In the genomic region with DNA sequence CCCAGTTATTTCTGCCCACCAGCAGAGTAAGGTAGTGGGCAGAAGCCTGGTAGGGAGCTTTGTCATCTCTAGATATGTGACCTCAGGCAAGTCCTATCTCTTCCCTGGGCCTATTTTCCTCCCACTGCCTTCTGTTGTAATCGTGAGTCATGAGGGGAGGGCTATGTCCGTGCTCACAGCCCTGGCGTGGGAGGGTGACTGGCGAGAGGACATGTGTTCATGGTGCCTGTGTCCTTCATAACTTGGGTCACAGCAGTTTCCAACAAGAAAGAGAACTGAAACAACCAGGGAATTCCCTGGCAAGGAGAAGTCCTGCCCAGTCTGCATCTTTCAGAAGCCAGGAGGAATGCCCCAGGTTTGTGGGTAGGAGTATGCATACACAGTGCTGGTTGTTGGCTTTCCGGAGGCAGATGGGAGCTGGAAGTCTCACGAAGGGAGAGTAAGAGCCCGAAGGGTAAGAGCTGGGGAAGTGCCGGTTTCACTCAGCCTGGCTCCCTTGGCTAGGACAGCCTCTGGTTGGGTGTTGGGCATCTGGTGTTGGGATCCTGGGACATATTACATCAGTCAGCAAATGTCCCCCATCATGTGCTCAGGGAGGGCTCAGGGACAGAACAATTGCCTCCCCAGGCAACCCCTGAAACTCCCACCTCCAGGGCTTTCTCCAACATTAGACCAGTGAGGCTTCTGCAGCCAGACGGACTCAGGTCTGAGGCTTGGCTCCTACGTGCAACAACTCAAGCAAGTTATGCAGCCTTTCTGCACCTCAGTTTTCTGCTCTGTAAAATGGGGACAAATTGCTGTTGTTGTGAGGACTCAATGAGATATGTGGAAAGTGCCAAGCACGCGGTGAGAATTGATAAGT, we compare ENCODE assay signal across 1 cellular context.
TF ChIP-seq lines count a peak whose summit lies in the region.

No MANE protein-coding gene starts in this region.

TF ChIP-seq in K562, 482 proteins besides CTCF, POLR2A, EP300 and RAD21 (continued from another document and continues in another):
- TF ChIP-seq ADNP (tag; IDR thresholded peaks at IDR 0.05) (peak; percentile 99), ATF1 (CRISPR knock-in tag; IDR thresholded peaks at IDR 0.05) (no peak), ATF1 (tag; IDR thresholded peaks at IDR 0.05) (peak; percentile 62; the same call in 1 of the 2 replicates), ZNF76 (CRISPR knock-in tag; IDR thresholded peaks at IDR 0.05; ENCODE audit: borderline replicate concordance) (no peak), ZNF217 (CRISPR knock-in tag; IDR thresholded peaks at IDR 0.05) (no peak), SUPT5H (IDR thresholded peaks at IDR 0.05) (peak; percentile 53), MYC (IDR thresholded peaks at IDR 0.05; ENCODE audit: low read depth, low read length) (peak; percentile 92), MYC (CRISPR knock-in tag; IDR thresholded peaks at IDR 0.05; ENCODE audit: borderline replicate concordance, low read depth) (no peak), SMARCA5 (IDR thresholded peaks at IDR 0.05) (peak; percentile 95), CEBPB (tag; IDR thresholded peaks at IDR 0.05) (peak; percentile 77), ZFP36 (IDR thresholded peaks at IDR 0.05; ENCODE audit: low read depth, low read length, partially characterized antibody) (no peak), FOXA3 (CRISPR knock-in tag; conservative IDR thresholded peaks at IDR 0.05 in 1 of 2, IDR thresholded peaks at IDR 0.05 in 1 of 2) (0 out of 4 replicates have a peak, but pooled peaks of 1 of the 2 experiments have one; percentile 72), ZNF584 (CRISPR knock-in tag; IDR thresholded peaks at IDR 0.05; ENCODE audit: low read depth) (0 out of 2 replicates have a peak, but pooled peaks have one; percentile 23), NCOA1 (IDR thresholded peaks at IDR 0.05; ENCODE audit: low read depth) (peak; percentile 18; the same call in 1 of the 2 replicates), TARDBP (IDR thresholded peaks at IDR 0.05) (no peak), MECOM (CRISPR knock-in tag; IDR thresholded peaks at IDR 0.05) (0 out of 2 replicates have a peak, but pooled peaks have one; percentile 22), RFX5 (IDR thresholded peaks at IDR 0.05; ENCODE audit: low read depth, low read length) (no peak), ETV5 (CRISPR knock-in tag; IDR thresholded peaks at IDR 0.05; ENCODE audit: low read depth) (peak; percentile 55), YBX1 (IDR thresholded peaks at IDR 0.05) (no peak), CBFA2T3 (IDR thresholded peaks at IDR 0.05) (peak; percentile 78), IRF2 (CRISPR knock-in tag; IDR thresholded peaks at IDR 0.05) (no peak), JUND (IDR thresholded peaks at IDR 0.05; ENCODE audit: borderline replicate concordance, low read depth, low read length) (peak; percentile 98), JUND (tag; IDR thresholded peaks at IDR 0.05; ENCODE audit: borderline replicate concordance, low read depth, low read length) (peak; percentile 94; the same call in 2 of the 3 replicates), DACH1 (IDR thresholded peaks at IDR 0.05; ENCODE audit: partially characterized antibody) (no peak), NONO (IDR thresholded peaks at IDR 0.05; ENCODE audit: low read depth in 2 of 2, low read length in 1 of 2) (no peak), SMARCA4 (IDR thresholded peaks at IDR 0.05) (peak; percentile 90), ZSCAN32 (CRISPR knock-in tag; IDR thresholded peaks at IDR 0.05) (no peak), C11orf30 (IDR thresholded peaks at IDR 0.05; ENCODE audit: low read depth) (peak; percentile 31; the same call in 1 of the 2 replicates), DMBX1 (CRISPR knock-in tag; IDR thresholded peaks at IDR 0.05; ENCODE audit: borderline replicate concordance) (peak; percentile 61; the same call in 1 of the 2 replicates), RBM22 (IDR thresholded peaks at IDR 0.05; ENCODE audit: low read depth, low read length, poor library complexity, severe bottlenecking) (no peak), NR2C1 (IDR thresholded peaks at IDR 0.05) (no peak), NR2C1 (tag; IDR thresholded peaks at IDR 0.05) (0 out of 2 replicates have a peak, but pooled peaks have one; percentile 44), TOE1 (IDR thresholded peaks at IDR 0.05; ENCODE audit: borderline replicate concordance) (0 out of 2 replicates have a peak, but pooled peaks have one; percentile 18), TOE1 (CRISPR knock-in tag; IDR thresholded peaks at IDR 0.05; ENCODE audit: borderline replicate concordance, low read depth) (no peak), STAT5A (IDR thresholded peaks at IDR 0.05; ENCODE audit: borderline replicate concordance, low read length) (peak; percentile 35; the same call in 1 of the 2 replicates), TCF3 (CRISPR knock-in tag; IDR thresholded peaks at IDR 0.05) (peak; percentile 75), JUN (IDR thresholded peaks at IDR 0.05; ENCODE audit: borderline replicate concordance, low read depth, low read length) (peak; percentile 94), JUN (CRISPR knock-in tag; IDR thresholded peaks at IDR 0.05; ENCODE audit: borderline replicate concordance) (peak; percentile 84; the same call in 1 of the 2 replicates), PHF20 (IDR thresholded peaks at IDR 0.05; ENCODE audit: partially characterized antibody) (peak; percentile 76), ZNF263 (CRISPR knock-in tag; IDR thresholded peaks at IDR 0.05; ENCODE audit: borderline replicate concordance) (0 out of 2 replicates have a peak, but pooled peaks have one; percentile 37), NBN (IDR thresholded peaks at IDR 0.05; ENCODE audit: low read depth) (no peak), KDM5B (IDR thresholded peaks at IDR 0.05; ENCODE audit: insufficient replicate concordance, low read depth, low read length) (peak; percentile 29), NR1H2 (CRISPR knock-in tag; IDR thresholded peaks at IDR 0.05) (0 out of 2 replicates have a peak, but pooled peaks have one; percentile 23), ZFP1 (CRISPR knock-in tag; IDR thresholded peaks at IDR 0.05) (no peak), HDAC2 (IDR thresholded peaks at IDR 0.05) (peak; percentile 87), ZBTB17 (CRISPR knock-in tag; IDR thresholded peaks at IDR 0.05) (peak; percentile 28; the same call in 1 of the 2 replicates), ZNF764 (CRISPR knock-in tag; IDR thresholded peaks at IDR 0.05; ENCODE audit: low read depth) (no peak), PHF21A (IDR thresholded peaks at IDR 0.05; ENCODE audit: borderline replicate concordance, low read depth) (no peak), HDAC1 (IDR thresholded peaks at IDR 0.05) (peak in 1 of 2 experiments; percentile 18; a peak in 3 of 4 replicates)
- TF ChIP-seq, protein P1, sequence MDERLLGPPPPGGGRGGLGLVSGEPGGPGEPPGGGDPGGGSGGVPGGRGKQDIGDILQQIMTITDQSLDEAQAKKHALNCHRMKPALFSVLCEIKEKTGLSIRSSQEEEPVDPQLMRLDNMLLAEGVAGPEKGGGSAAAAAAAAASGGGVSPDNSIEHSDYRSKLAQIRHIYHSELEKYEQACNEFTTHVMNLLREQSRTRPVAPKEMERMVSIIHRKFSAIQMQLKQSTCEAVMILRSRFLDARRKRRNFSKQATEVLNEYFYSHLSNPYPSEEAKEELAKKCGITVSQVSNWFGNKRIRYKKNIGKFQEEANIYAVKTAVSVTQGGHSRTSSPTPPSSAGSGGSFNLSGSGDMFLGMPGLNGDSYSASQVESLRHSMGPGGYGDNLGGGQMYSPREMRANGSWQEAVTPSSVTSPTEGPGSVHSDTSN (CRISPR knock-in tag; IDR thresholded peaks at IDR 0.05; ENCODE audit: low read depth) = no peak
- TF ChIP-seq, protein P1 (tag; conservative IDR thresholded peaks at IDR 0.05; ENCODE audit: low read depth) = no peak
- TF ChIP-seq, protein P2, sequence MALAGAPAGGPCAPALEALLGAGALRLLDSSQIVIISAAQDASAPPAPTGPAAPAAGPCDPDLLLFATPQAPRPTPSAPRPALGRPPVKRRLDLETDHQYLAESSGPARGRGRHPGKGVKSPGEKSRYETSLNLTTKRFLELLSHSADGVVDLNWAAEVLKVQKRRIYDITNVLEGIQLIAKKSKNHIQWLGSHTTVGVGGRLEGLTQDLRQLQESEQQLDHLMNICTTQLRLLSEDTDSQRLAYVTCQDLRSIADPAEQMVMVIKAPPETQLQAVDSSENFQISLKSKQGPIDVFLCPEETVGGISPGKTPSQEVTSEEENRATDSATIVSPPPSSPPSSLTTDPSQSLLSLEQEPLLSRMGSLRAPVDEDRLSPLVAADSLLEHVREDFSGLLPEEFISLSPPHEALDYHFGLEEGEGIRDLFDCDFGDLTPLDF (CRISPR knock-in tag; IDR thresholded peaks at IDR 0.05) = 0 out of 2 replicates have a peak, but pooled peaks have one; percentile 4
- TF ChIP-seq, protein P3, sequence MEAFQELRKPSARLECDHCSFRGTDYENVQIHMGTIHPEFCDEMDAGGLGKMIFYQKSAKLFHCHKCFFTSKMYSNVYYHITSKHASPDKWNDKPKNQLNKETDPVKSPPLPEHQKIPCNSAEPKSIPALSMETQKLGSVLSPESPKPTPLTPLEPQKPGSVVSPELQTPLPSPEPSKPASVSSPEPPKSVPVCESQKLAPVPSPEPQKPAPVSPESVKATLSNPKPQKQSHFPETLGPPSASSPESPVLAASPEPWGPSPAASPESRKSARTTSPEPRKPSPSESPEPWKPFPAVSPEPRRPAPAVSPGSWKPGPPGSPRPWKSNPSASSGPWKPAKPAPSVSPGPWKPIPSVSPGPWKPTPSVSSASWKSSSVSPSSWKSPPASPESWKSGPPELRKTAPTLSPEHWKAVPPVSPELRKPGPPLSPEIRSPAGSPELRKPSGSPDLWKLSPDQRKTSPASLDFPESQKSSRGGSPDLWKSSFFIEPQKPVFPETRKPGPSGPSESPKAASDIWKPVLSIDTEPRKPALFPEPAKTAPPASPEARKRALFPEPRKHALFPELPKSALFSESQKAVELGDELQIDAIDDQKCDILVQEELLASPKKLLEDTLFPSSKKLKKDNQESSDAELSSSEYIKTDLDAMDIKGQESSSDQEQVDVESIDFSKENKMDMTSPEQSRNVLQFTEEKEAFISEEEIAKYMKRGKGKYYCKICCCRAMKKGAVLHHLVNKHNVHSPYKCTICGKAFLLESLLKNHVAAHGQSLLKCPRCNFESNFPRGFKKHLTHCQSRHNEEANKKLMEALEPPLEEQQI (IDR thresholded peaks at IDR 0.05) = no peak; the same call in 1 of the 2 replicates
- TF ChIP-seq, protein P4, sequence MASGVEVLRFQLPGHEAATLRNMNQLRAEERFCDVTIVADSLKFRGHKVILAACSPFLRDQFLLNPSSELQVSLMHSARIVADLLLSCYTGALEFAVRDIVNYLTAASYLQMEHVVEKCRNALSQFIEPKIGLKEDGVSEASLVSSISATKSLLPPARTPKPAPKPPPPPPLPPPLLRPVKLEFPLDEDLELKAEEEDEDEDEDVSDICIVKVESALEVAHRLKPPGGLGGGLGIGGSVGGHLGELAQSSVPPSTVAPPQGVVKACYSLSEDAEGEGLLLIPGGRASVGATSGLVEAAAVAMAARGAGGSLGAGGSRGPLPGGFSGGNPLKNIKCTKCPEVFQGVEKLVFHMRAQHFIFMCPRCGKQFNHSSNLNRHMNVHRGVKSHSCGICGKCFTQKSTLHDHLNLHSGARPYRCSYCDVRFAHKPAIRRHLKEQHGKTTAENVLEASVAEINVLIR (CRISPR knock-in tag; IDR thresholded peaks at IDR 0.05) = no peak
- TF ChIP-seq, protein P5, sequence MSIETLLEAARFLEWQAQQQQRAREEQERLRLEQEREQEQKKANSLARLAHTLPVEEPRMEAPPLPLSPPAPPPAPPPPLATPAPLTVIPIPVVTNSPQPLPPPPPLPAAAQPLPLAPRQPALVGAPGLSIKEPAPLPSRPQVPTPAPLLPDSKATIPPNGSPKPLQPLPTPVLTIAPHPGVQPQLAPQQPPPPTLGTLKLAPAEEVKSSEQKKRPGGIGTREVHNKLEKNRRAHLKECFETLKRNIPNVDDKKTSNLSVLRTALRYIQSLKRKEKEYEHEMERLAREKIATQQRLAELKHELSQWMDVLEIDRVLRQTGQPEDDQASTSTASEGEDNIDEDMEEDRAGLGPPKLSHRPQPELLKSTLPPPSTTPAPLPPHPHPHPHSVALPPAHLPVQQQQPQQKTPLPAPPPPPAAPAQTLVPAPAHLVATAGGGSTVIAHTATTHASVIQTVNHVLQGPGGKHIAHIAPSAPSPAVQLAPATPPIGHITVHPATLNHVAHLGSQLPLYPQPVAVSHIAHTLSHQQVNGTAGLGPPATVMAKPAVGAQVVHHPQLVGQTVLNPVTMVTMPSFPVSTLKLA (conservative IDR thresholded peaks at IDR 0.05) = peak; percentile 77 to 82
- TF ChIP-seq, protein P6, sequence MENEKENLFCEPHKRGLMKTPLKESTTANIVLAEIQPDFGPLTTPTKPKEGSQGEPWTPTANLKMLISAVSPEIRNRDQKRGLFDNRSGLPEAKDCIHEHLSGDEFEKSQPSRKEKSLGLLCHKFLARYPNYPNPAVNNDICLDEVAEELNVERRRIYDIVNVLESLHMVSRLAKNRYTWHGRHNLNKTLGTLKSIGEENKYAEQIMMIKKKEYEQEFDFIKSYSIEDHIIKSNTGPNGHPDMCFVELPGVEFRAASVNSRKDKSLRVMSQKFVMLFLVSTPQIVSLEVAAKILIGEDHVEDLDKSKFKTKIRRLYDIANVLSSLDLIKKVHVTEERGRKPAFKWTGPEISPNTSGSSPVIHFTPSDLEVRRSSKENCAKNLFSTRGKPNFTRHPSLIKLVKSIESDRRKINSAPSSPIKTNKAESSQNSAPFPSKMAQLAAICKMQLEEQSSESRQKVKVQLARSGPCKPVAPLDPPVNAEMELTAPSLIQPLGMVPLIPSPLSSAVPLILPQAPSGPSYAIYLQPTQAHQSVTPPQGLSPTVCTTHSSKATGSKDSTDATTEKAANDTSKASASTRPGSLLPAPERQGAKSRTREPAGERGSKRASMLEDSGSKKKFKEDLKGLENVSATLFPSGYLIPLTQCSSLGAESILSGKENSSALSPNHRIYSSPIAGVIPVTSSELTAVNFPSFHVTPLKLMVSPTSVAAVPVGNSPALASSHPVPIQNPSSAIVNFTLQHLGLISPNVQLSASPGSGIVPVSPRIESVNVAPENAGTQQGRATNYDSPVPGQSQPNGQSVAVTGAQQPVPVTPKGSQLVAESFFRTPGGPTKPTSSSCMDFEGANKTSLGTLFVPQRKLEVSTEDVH (IDR thresholded peaks at IDR 0.05; ENCODE audit: low read depth, partially characterized antibody) = no peak
- TF ChIP-seq, protein P7, sequence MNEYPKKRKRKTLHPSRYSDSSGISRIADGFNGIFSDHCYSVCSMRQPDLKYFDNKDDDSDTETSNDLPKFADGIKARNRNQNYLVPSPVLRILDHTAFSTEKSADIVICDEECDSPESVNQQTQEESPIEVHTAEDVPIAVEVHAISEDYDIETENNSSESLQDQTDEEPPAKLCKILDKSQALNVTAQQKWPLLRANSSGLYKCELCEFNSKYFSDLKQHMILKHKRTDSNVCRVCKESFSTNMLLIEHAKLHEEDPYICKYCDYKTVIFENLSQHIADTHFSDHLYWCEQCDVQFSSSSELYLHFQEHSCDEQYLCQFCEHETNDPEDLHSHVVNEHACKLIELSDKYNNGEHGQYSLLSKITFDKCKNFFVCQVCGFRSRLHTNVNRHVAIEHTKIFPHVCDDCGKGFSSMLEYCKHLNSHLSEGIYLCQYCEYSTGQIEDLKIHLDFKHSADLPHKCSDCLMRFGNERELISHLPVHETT (CRISPR knock-in tag; conservative IDR thresholded peaks at IDR 0.05 in 1 of 2, IDR thresholded peaks at IDR 0.05 in 1 of 2) = 0 out of 4 replicates have a peak, but pooled peaks of 1 of the 2 experiments have one; percentile 36
